Comparison of ENCODE assay signal across 9 cellular contexts in the genomic region with DNA sequence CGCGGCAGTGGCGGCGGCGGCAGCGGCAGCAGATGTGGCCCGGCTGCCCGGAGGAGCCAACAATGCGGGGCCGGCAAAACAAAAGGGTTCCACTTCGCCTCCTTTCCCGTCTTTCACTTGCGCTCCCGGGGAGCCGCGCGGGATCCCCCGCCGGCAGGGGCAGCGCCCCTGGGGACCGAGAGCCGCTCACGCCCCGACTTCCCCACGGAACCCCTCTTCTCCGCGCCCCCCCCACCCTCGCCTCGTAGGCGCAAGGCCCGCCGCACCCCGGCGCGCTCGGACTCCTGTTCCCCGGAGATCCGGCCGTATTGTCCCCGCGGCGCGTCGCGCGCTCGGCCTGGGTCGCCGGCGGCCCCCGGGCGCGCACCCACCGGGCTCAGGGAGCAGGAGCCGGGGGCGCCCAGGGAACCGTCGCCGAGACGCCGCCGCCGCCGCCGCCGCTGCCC. TPM values are rescaled to one million over a fixed set of nuclear protein-coding genes. Genes with fewer than 3 reads are reported as not detected.
A peak's percentile ranks its signal among the peaks of the same experiment; 100 is the strongest.
DNase-seq lines count a peak whose midpoint lies in the region; ATAC-seq and TF ChIP-seq lines count a peak whose summit lies in the region.
"Had no signal": no experiment of that assay in that cellular context is flagged by ENCODE, and none has a peak within 500 bp of the region (broad histone marks: within the 10 kb centered on the region; RNA-seq: fewer than 3 reads in every experiment).

No MANE protein-coding gene starts in this region.

- no peak for TF ChIP-seq RAD21 in liver (IDR thresholded peaks at IDR 0.05)

- H3K4me3 Mint-ChIP-seq in effector memory CD8-positive, alpha-beta T cell, result peak overlapping the region in 1 of 2 donors; percentile 73

- H3K4me2 ChIP-seq in mammary epithelial cell (ENCODE audit: insufficient read depth, low read depth, low read length), result peak overlapping the region; percentile 29

- H3K27ac ChIP-seq in mammary epithelial cell (ENCODE audit: insufficient read depth, low read depth, low read length), result peak overlapping the region; percentile 71
- peak overlapping the region; percentile 77 to 81 for H3K27ac ChIP-seq in liver (ENCODE audit: low read depth in 1 of 2, low read length in 2 of 2)
- H3K27ac ChIP-seq in tibial nerve, result peak overlapping the region; percentile 85 to 96 (median 94)

- H3K27me3 ChIP-seq in mammary epithelial cell (ENCODE audit: insufficient read depth, low read length) (no peaks in the 10 kb centered on the region), liver (ENCODE audit: control insufficient read depth in 4 of 4, insufficient read depth in 4 of 4, low read length in 3 of 4) (peaks cover 2 to 10% (median 6%) of the 10 kb centered on the region in 4 donors), tibial nerve (no peaks in the 10 kb centered on the region)

- no peak overlapping the region for H3K27ac Mint-ChIP-seq in effector memory CD8-positive, alpha-beta T cell
- H3K27ac Mint-ChIP-seq: activated naive CD4-positive, alpha-beta T cell treated with anti-CD3 and anti-CD28 coated beads, Interleukin-2, amount 50 U/mL, for 72 hours had no signal

- H3K9ac ChIP-seq in mammary epithelial cell (ENCODE audit: insufficient read depth, low read length) (peak overlapping the region; percentile 82), liver (ENCODE audit: low read depth in 1 of 2, low read length in 2 of 2) (no peak overlapping the region)

- DNase-seq in Right ventricle myocardium inferior (ENCODE audit: missing footprints), result peak; percentile 71
- no peak for DNase-seq in cardiac septum (ENCODE audit: low spot score)
- no peak for DNase-seq in mammary epithelial cell
- DNase-seq in tibial nerve (ENCODE audit: low spot score in 2 of 2), result no peak
- DNase-seq in effector memory CD8-positive, alpha-beta T cell, result no peak

- no peaks in the 10 kb centered on the region for H3K36me3 Mint-ChIP-seq in effector memory CD8-positive, alpha-beta T cell (ENCODE audit: insufficient read depth)

- H3K36me3 ChIP-seq in mammary epithelial cell (ENCODE audit: insufficient read depth, low read length) (no peaks in the 10 kb centered on the region), liver (ENCODE audit: control insufficient read depth in 4 of 4, insufficient read depth in 3 of 4, low read depth in 1 of 4, low read length in 3 of 4) (no peaks in the 10 kb centered on the region), tibial nerve (no peaks in the 10 kb centered on the region)

- no peak overlapping the region for H2AFZ ChIP-seq in mammary epithelial cell (ENCODE audit: low read depth, low read length)

- TSS peak; percentile 39 for BruUV-seq in mammary epithelial cell (replicated peaks; lab: Mats Ljungman, UMichigan)

- H3K27me3 Mint-ChIP-seq in effector memory CD8-positive, alpha-beta T cell, result peaks cover 48 to 65% of the 10 kb centered on the region in 2 donors

- dilution Hi-C loops in mammary epithelial cell (cut with HindIII; ENCODE audit: low sequenced_read_pairs), result no loop called here

- no peaks in the 10 kb centered on the region for H3K9me3 Mint-ChIP-seq in effector memory CD8-positive, alpha-beta T cell
- H3K9me3 Mint-ChIP-seq: activated naive CD4-positive, alpha-beta T cell treated with anti-CD3 and anti-CD28 coated beads, Interleukin-2, amount 50 U/mL, for 72 hours had no signal

- H3K79me2 ChIP-seq in mammary epithelial cell (ENCODE audit: insufficient read depth, low read length), result peaks cover 56% of the 10 kb centered on the region

- in situ Hi-C loops in mammary epithelial cell (cut with MboI; ENCODE audit: low sequenced_read_pairs in 2 of 2), result loop anchor here in 1 of 2 donors (25.0 kb wide), 1 partner anchor 478 kb away; no protein-coding TSS in a partner anchor

- ATAC-seq in Right ventricle myocardium inferior, result no peak
- ATAC-seq in GM19452 (IDR thresholded peaks at IDR 0.05; ENCODE audit: unreplicated experiment), result no peak
- ATAC-seq in activated CD4-positive, CD25-positive, alpha-beta regulatory T cell treated with anti-CD3 and anti-CD28 coated beads, Interleukin-2, amount 50 U/mL, for 24 hours, result no peak
- no peak for ATAC-seq in effector memory CD8-positive, alpha-beta T cell (replicated peaks)

- TF ChIP-seq POLR2A in tibial nerve (IDR thresholded peaks at IDR 0.05), result no peak

- TF ChIP-seq EP300 in tibial nerve (IDR thresholded peaks at IDR 0.05), result no peak

- intact Hi-C loops in Right ventricle myocardium inferior (cut with DNase I), result loop anchor here (5.0 kb wide), 1 partner anchor 97 kb away; no protein-coding TSS in a partner anchor
- intact Hi-C loops in cardiac septum (cut with DNase I), result loop anchor here (2.0 kb wide), 2 partner anchors 67 to 77 kb away; no protein-coding TSS in a partner anchor
- intact Hi-C loops in mammary epithelial cell (cut with micrococcal nuclease), result no loop called here

- peaks cover 36% of the 10 kb centered on the region for H3K4me1 ChIP-seq in mammary epithelial cell (ENCODE audit: insufficient read depth, low read length)
- peaks cover 16 to 32% (median 18%) of the 10 kb centered on the region in 4 donors for H3K4me1 ChIP-seq in liver (ENCODE audit: control insufficient read depth in 4 of 4, insufficient read depth in 4 of 4, low read length in 3 of 4)
- H3K4me1 ChIP-seq in tibial nerve, result peaks cover 0 to 50% (median 28%) of the 10 kb centered on the region in 4 donors

- H4K20me1 ChIP-seq in mammary epithelial cell (ENCODE audit: insufficient read depth, low read length), result no peaks in the 10 kb centered on the region

- CTCF ChIA-PET in mammary epithelial cell (lab: Charles Lee; ENCODE audit: low non-redundant PET), result no interaction called here

- H3K4me3 ChIP-seq in mammary epithelial cell (replicated peaks in 1 of 3; ENCODE audit: insufficient read depth in 1 of 3, low read depth in 2 of 3, low read length in 3 of 3), result peak overlapping the region; percentile 70 to 89 (median 84)
- peak overlapping the region in 2 of 3 donors; percentile 38 to 79 for H3K4me3 ChIP-seq in liver (ENCODE audit: low read depth in 1 of 3, low read length in 3 of 3)
- H3K4me3 ChIP-seq in tibial nerve, result peak overlapping the region; percentile 69 to 94 (median 84)

- H3K4me1 Mint-ChIP-seq in effector memory CD8-positive, alpha-beta T cell (ENCODE audit: low read depth in 2 of 2), result peaks cover 2 to 12% of the 10 kb centered on the region in 2 donors

- 0% methylated on average over 10 of the region's 66 CpGs for WGBS in mammary epithelial cell (ENCODE audit: low coverage, missing lambda C conversion rate)
- WGBS in liver, result 1% methylated on average over 66 of the region's 66 CpGs
- 0 to 3% methylated on average over 20 to 55 of the region's 66 CpGs for WGBS in tibial nerve, 2 donors

- no peak for TF ChIP-seq CTCF in mammary epithelial cell (conservative IDR thresholded peaks at IDR 0.05 in 1 of 2, IDR thresholded peaks at IDR 0.05 in 1 of 2; ENCODE audit: extremely low read depth in 1 of 2, insufficient read depth in 1 of 2, low read depth in 1 of 2, low read length in 2 of 2)
- no peak for TF ChIP-seq CTCF in liver (IDR thresholded peaks at IDR 0.05; ENCODE audit: low read depth, low read length, missing input control)
- TF ChIP-seq CTCF in tibial nerve (IDR thresholded peaks at IDR 0.05), result peak in 1 of 5 experiments; percentile 4

- H3K9me3 ChIP-seq in mammary epithelial cell (replicated peaks; ENCODE audit: insufficient read depth, low read length), result no peaks in the 10 kb centered on the region
- no peaks in the 10 kb centered on the region for H3K9me3 ChIP-seq in liver (ENCODE audit: control insufficient read depth in 4 of 4, low read length in 3 of 4)
- H3K9me3 ChIP-seq in tibial nerve, result no peaks in the 10 kb centered on the region

TF ChIP-seq in liver, 16 proteins besides CTCF, POLR2A, EP300 and RAD21 (continues in another document):
- TF ChIP-seq REST (IDR thresholded peaks at IDR 0.05) (no peak), ATF3 (IDR thresholded peaks at IDR 0.05) (no peak), SP1 (IDR thresholded peaks at IDR 0.05) (no peak), FOXA1 (IDR thresholded peaks at IDR 0.05) (no peak)

RNA-seq across cellular contexts. Expression of gene CTBP2, which starts 0.9 kb away (rescaled TPM):
- total RNA-seq in Right ventricle myocardium inferior (31.3 TPM), cardiac septum (35.9 TPM), mammary epithelial cell (100 to 1,000 TPM; 111 to 126 TPM), liver (10 to 100 TPM in 1 of 2 donors, 1 to 10 TPM in 1; 6.9 to 59.2 TPM), tibial nerve (10 to 100 TPM; 40.4 to 97.9 (median 62.3) TPM)
- polyA plus RNA-seq in mammary epithelial cell (141 TPM), liver (1 to 10 TPM; 3.4 to 4.2 TPM)
- 123 TPM for polyA minus RNA-seq in mammary epithelial cell
